10 cellular contexts compared by ENCODE assay signal in the genomic region with DNA sequence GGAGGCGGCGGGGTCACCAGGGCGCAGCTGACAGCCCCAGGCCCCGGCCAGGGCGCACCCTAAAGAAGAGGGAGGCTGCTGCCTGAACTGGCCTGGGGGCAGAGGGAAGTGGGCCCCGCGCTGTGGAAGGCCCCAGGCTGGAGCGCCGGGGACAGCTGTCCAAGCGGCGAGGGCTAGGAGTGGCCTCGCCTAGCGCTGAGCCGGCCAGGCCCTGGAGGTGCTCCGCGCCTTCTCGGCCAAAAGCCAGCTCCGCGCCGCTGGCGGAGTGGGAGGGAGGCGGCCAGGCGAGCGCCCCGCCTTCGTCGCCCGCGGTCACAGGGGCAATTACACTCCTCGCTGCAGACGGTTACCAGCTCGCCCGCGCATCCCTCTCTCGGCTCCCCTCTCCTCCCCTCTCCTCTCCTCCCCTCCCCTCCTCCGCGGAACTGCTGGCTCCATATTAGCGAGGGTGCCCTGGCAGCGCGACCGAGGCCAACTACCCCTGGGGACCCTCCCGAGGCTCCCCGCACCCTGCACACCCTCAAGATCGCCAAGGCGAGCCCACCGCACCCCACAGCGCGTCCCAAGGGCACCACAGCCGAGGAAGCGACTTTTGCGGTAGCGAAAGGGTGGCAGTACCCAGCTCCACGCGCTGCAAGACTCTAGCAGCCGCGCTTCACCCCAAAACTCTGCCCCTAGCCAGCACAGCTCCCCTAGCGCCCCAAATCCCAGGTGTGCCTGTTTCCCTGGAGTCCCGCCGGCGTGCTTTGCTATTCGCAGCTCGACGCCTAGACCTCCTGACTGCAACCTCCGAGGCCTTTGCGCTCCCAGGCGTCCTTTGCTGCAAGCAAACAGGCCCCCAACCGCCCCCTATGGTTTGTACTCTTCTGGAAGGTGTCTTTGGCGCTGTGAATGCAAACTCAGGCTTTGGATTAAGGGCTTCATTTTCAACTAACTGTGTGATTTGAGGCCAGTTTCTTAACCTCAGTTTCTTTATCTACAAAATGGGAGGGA.
DNase-seq lines count a peak whose midpoint lies in the region; ATAC-seq, FAIRE-seq and TF ChIP-seq lines count a peak whose summit lies in the region.
"Had no signal": no experiment of that assay in that cellular context is flagged by ENCODE, and none has a peak within 500 bp of the region (broad histone marks: within the 10 kb centered on the region; RNA-seq: fewer than 3 reads in every experiment).

No MANE protein-coding gene starts in this region.

- H3K36me3 Mint-ChIP-seq in astrocyte (ENCODE audit: low read depth, unreplicated experiment): no peaks in the 10 kb centered on the region

- H3K23ac ChIP-seq in mesenchymal stem cell (ENCODE audit: low read length in 2 of 2): no peak overlapping the region

- H2BK15ac ChIP-seq in mesenchymal stem cell (ENCODE audit: low read depth, poor library complexity, severe bottlenecking): no peak overlapping the region

- H3K4me3 ChIP-seq in astrocyte (ENCODE audit: insufficient read depth, low read depth, low read length) (no peak overlapping the region), mesenchymal stem cell (ENCODE audit: insufficient read depth in 1 of 2, low read depth in 1 of 2, low read length in 2 of 2) (peak overlapping the region in 1 of 2 experiments; percentile 2), uterus (no peak overlapping the region)

- H2AK5ac ChIP-seq in mesenchymal stem cell (ENCODE audit: low read length, severe bottlenecking): no peak overlapping the region

- 18% methylated on average over 45 of the region's 68 CpGs for WGBS in mesenchymal stem cell

- H3K4me2 ChIP-seq in astrocyte (ENCODE audit: low read length): peak overlapping the region; percentile 60
- H3K4me2 ChIP-seq in mesenchymal stem cell (ENCODE audit: low read length, poor library complexity, severe bottlenecking): peak overlapping the region; percentile 54
- H3K4me2 ChIP-seq: KMS-11 had no signal

- peak overlapping the region in 1 of 2 experiments; percentile 42 for H2BK12ac ChIP-seq in mesenchymal stem cell (ENCODE audit: low read length in 2 of 2)

- peaks cover 6% of the 10 kb centered on the region for H3K4me1 Mint-ChIP-seq in astrocyte (ENCODE audit: low read depth, unreplicated experiment)

- H3K79me2 ChIP-seq in astrocyte (ENCODE audit: insufficient read depth, low read length): no peaks in the 10 kb centered on the region

- H4K91ac ChIP-seq in mesenchymal stem cell (ENCODE audit: low read length): peak overlapping the region; percentile 68

- H3K36me3 ChIP-seq in astrocyte (ENCODE audit: insufficient read depth, low read length) (no peaks in the 10 kb centered on the region), mesenchymal stem cell (ENCODE audit: control insufficient read depth in 1 of 2, insufficient read depth in 2 of 2, low read depth in 1 of 2, low read length in 2 of 2) (no peaks in the 10 kb centered on the region), uterus (no peaks in the 10 kb centered on the region)

- no peak for FAIRE-seq in astrocyte (lab: Jason Lieb, UNC)
- FAIRE-seq: bronchial epithelial cell had no signal

- ATAC-seq in GM18867 (IDR thresholded peaks at IDR 0.05; ENCODE audit: unreplicated experiment): no peak

- no peak overlapping the region for H2BK5ac ChIP-seq in mesenchymal stem cell (ENCODE audit: low read depth, low read length, poor library complexity, severe bottlenecking)

- H3K27me3 ChIP-seq in astrocyte (ENCODE audit: insufficient read depth, low read length): no peaks in the 10 kb centered on the region
- peaks cover 0 to 90% of the 10 kb centered on the region in 2 experiments for H3K27me3 ChIP-seq in mesenchymal stem cell (ENCODE audit: control insufficient read depth in 1 of 2, insufficient read depth in 1 of 2, low read length in 2 of 2)
- H3K27me3 ChIP-seq in uterus: no peaks in the 10 kb centered on the region

- no peaks in the 10 kb centered on the region for H3K79me1 ChIP-seq in mesenchymal stem cell (replicated peaks; ENCODE audit: low read length, poor library complexity, severe bottlenecking)

- H3K14ac ChIP-seq in mesenchymal stem cell (ENCODE audit: low read length in 2 of 2): no peak overlapping the region

- no peaks in the 10 kb centered on the region for H4K20me1 ChIP-seq in astrocyte (ENCODE audit: insufficient read depth, low read length)

- TF ChIP-seq CTCF in astrocyte (IDR thresholded peaks at IDR 0.05; ENCODE audit: insufficient read depth, low read depth, low read length) (no peak), uterus (IDR thresholded peaks at IDR 0.05) (no peak)

- peaks cover 32% of the 10 kb centered on the region for H3K27me3 Mint-ChIP-seq in astrocyte (ENCODE audit: low read depth, unreplicated experiment)

- no peak overlapping the region for H3K4ac ChIP-seq in mesenchymal stem cell (ENCODE audit: low read depth in 1 of 2, low read length in 2 of 2)

- H3K4me1 ChIP-seq in astrocyte (ENCODE audit: insufficient read depth, low read length) (peaks cover 8% of the 10 kb centered on the region), mesenchymal stem cell (ENCODE audit: control insufficient read depth, insufficient read depth, low read depth, low read length) (peaks cover 43% of the 10 kb centered on the region), uterus (peaks cover 0 to 3% of the 10 kb centered on the region in 2 donors)

- no peak for TF ChIP-seq POLR2A in uterus (IDR thresholded peaks at IDR 0.05)

- no peak overlapping the region for H3K27ac ChIP-seq in astrocyte (ENCODE audit: low read depth, low read length)
- no peak overlapping the region for H3K27ac ChIP-seq in mesenchymal stem cell (ENCODE audit: low read length, poor library complexity, severe bottlenecking)
- peak overlapping the region; percentile 2 to 71 for H3K27ac ChIP-seq in uterus
- H3K27ac ChIP-seq: KMS-11 had no signal

- H2BK120ac ChIP-seq in mesenchymal stem cell (ENCODE audit: low read depth, low read length): no peak overlapping the region

- H3K27ac Mint-ChIP-seq in astrocyte (ENCODE audit: unreplicated experiment): no peak overlapping the region

- peak; percentile 76 for DNase-seq in activated effector memory CD4-positive, alpha-beta T cell treated with anti-CD3 and anti-CD28 coated beads, Interleukin-2, amount 50 U/mL, for 16 hours
- no peak for DNase-seq in activated effector memory CD4-positive, alpha-beta T cell treated with Interleukin-2 at 50 U/mL for 16 hours
- DNase-seq in astrocyte (ENCODE audit: low read depth) (no peak), mesenchymal stem cell (peak; percentile 35), uterus (peak; percentile 40 to 64), RKO (ENCODE audit: low spot score) (no peak), NCI-H446 (lab: John Stamatoyannopoulos, UW) (no peak)

- no peaks in the 10 kb centered on the region for H3K9me3 ChIP-seq in astrocyte (ENCODE audit: insufficient read depth, low read depth, low read length)
- no peaks in the 10 kb centered on the region for H3K9me3 ChIP-seq in mesenchymal stem cell (ENCODE audit: control insufficient read depth, low read length)
- H3K9me3 ChIP-seq in uterus: no peaks in the 10 kb centered on the region

- H3K9ac ChIP-seq in astrocyte (ENCODE audit: low read length) (no peak overlapping the region), mesenchymal stem cell (ENCODE audit: low read length) (no peak overlapping the region)
- H3K9ac ChIP-seq: KMS-11 had no signal

- H2AFZ ChIP-seq in astrocyte (ENCODE audit: low read depth, low read length) (no peak overlapping the region), mesenchymal stem cell (ENCODE audit: low read depth, low read length) (peak overlapping the region; percentile 63)

- peak overlapping the region; percentile 6 to 62 for H3K18ac ChIP-seq in mesenchymal stem cell (ENCODE audit: low read depth in 1 of 2, low read length in 2 of 2)

- no peak overlapping the region for H3K4me3 Mint-ChIP-seq in astrocyte (ENCODE audit: unreplicated experiment)

- intact Hi-C loops in uterus (cut with DNase I; ENCODE audit: low total_unique reads): no loop called here

- peaks cover 2% of the 10 kb centered on the region for H3K9me3 Mint-ChIP-seq in astrocyte (ENCODE audit: unreplicated experiment)

- H4K8ac ChIP-seq in mesenchymal stem cell (ENCODE audit: low read length): peak overlapping the region; percentile 49

Comparison
In these comparisons a context has a peak if more than half of its experiments do, and no peak if none do; other contexts are left out.
1. DNase-seq: peak in activated effector memory CD4-positive, alpha-beta T cell treated with anti-CD3 and anti-CD28 coated beads, Interleukin-2, amount 50 U/mL, for 16 hours (single experiment), mesenchymal stem cell (single experiment) and uterus (2 of 2); none in activated effector memory CD4-positive, alpha-beta T cell treated with Interleukin-2 at 50 U/mL for 16 hours (single experiment), astrocyte (single experiment), RKO (single experiment) and NCI-H446 (0 of 2).
2. H3K27ac ChIP-seq: peak in uterus (2 of 2); none in astrocyte (single experiment) and mesenchymal stem cell (single experiment).